Comparison of ENCODE assay signal across 5 cellular contexts in genomic region chr10:54067361-54067760, GRCh38.
"Had no signal": no experiment of that assay in that cellular context is flagged by ENCODE, and none has a peak within 500 bp of the region (broad histone marks: within the 10 kb centered on the region; RNA-seq: fewer than 3 reads in every experiment).

No MANE protein-coding gene starts in this region.

- H3K36me3 Mint-ChIP-seq: IgD-negative memory B cell had no signal

- H3K9me3 Mint-ChIP-seq: H9, IgD-negative memory B cell had no signal

- H3K4me1 Mint-ChIP-seq: H9, IgD-negative memory B cell had no signal

- H3K27me3 Mint-ChIP-seq: IgD-negative memory B cell had no signal

- H3K4me3 Mint-ChIP-seq: H9, IgD-negative memory B cell had no signal

- H3K4me3 ChIP-seq: GM23248 had no signal

- H3K27ac Mint-ChIP-seq: H9, IgD-negative memory B cell had no signal

- H2AFZ ChIP-seq: GM23248 had no signal

- H3K27ac ChIP-seq: GM23248 had no signal

- DNase-seq: GM23248, H9, HCEC 1CT, KBM-7 had no signal
